In the genomic region with DNA sequence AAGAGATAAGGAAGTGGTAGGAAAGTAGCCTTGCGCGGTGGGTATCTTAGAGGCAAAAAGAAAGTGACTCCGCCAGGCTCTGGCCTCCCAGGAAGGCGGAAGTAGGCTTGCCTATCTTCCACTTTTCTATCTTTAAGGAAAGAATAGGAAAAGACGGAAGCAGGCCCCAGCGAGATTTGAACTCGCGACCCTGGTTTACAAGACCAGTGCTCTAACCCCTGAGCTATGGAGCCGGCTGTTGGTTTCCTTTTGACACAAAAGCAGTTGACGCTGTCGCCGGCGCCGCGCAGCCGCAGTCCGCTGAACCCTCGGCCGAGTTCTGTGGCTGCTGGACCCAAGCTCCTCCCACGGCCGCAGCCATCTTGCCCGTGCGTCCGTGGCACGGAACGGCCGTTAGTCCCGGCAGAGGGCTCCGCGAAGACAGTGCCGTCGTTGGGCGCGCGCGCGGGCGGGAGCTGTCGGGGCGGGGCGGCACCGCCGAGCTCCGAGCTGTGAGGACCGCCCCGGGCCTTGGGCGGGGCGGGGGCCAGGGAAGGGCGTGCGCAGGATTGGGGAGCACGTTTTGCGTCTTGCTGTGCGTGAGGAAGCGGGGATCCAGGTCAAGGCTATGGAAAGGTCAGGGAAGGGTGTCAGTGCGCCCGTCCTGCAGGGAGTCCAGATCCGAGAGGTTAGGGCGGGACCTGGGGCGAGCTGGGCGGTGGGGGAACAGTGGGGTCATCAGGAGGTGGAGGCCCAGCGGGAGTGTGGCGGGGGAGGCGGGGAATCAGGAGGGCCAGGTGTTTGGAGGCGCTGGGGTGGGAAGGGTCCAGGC, we compare ENCODE assay signal across 8 cellular contexts. TPM values are rescaled to one million over a fixed set of nuclear protein-coding genes. Genes with fewer than 3 reads are reported as not detected.
DNase-seq lines count a peak whose midpoint lies in the region; ATAC-seq and TF ChIP-seq lines count a peak whose summit lies in the region.

No MANE protein-coding gene starts in this region.

- H3K9me3 Mint-ChIP-seq in MCF 10A (ENCODE audit: unreplicated experiment) (no peaks in the 10 kb centered on the region), immature natural killer cell (peaks cover 0 to 8% (median 6%) of the 10 kb centered on the region in 6 donors)

- peak overlapping the region; percentile 88 for H3K27ac Mint-ChIP-seq in MCF 10A (ENCODE audit: low read depth, unreplicated experiment)
- peak overlapping the region; percentile 92 to 98 (median 94) for H3K27ac Mint-ChIP-seq in immature natural killer cell

- H3K4me3 Mint-ChIP-seq in MCF 10A (ENCODE audit: unreplicated experiment) (peak overlapping the region; percentile 96), immature natural killer cell (peak overlapping the region; percentile 93 to 100 (median 98))

- H3K36me3 Mint-ChIP-seq in MCF 10A (ENCODE audit: insufficient read depth, unreplicated experiment) (peaks cover 38% of the 10 kb centered on the region), immature natural killer cell (peaks cover 0 to 3% (median 0%) of the 10 kb centered on the region in 3 donors)

- POLR2A ChIA-PET in MCF 10A (lab: Yijun Ruan, JAX), result interaction anchor here (0.5 to 8.8 kb wide), 21 partner anchors 12 to 1321 kb away, joined by 3 to 432 read pairs (median 4); partner anchors contain the start of genes MGAT1, RACK1, TRIM41 and TRIM52

- intact Hi-C loops in MCF 10A (cut with micrococcal nuclease), result loop anchor here (1.0 kb wide), 2 partner anchors 16 to 53 kb away; no protein-coding TSS in a partner anchor

- H3K4me1 Mint-ChIP-seq in MCF 10A (ENCODE audit: insufficient read depth, unreplicated experiment) (peaks cover 14% of the 10 kb centered on the region), immature natural killer cell (peaks cover 36 to 41% of the 10 kb centered on the region in 2 donors)

- ATAC-seq in GM18520 (IDR thresholded peaks at IDR 0.05; ENCODE audit: unreplicated experiment) (peak; percentile 56), HG03025 (IDR thresholded peaks at IDR 0.05; ENCODE audit: low FRiP score, unreplicated experiment) (peak; percentile 50)

- no TSS peak for BruUV-seq in MCF 10A (replicated peaks; lab: Mats Ljungman, UMichigan)

- no peaks in the 10 kb centered on the region for H3K27me3 Mint-ChIP-seq in MCF 10A (ENCODE audit: insufficient read depth, unreplicated experiment)
- H3K27me3 Mint-ChIP-seq in immature natural killer cell (ENCODE audit: low read depth in 3 of 3), result peaks cover 46 to 61% (median 59%) of the 10 kb centered on the region in 3 donors

- CTCF ChIA-PET in MCF 10A (lab: Yijun Ruan, JAX), result interaction anchor here (0.7 to 7.4 kb wide), 7 partner anchors 12 to 323 kb away, joined by 3 to 67 read pairs (median 3); partner anchors contain the start of gene TRIM7

- no peak for TF ChIP-seq CTCF in MCF 10A (IDR thresholded peaks at IDR 0.05; ENCODE audit: unreplicated experiment)

- DNase-seq in SW480 (ENCODE audit: low spot score), result peak; percentile 96
- DNase-seq in MCF 10A (ENCODE audit: unreplicated experiment), result peak; percentile 97
- peak; percentile 97 to 98 (median 98) for DNase-seq in immature natural killer cell
- DNase-seq in stimulated activated CD4-positive, alpha-beta T cell treated with anti-CD3 and anti-CD28 coated beads, Interleukin-12 subunit alpha, Interleukin-12 subunit beta, amount 100 ng/mL, for 48 hours (ENCODE audit: low read depth in 2 of 3, low spot score in 1 of 3), result peak; percentile 91 to 97 (median 95)
- no peak for DNase-seq in NCI-H1092 (lab: John Stamatoyannopoulos, UW)
- no peak for DNase-seq in DMS 273 treated with DMSO at 0.1 percent for 48 hours (lab: John Stamatoyannopoulos, UW)

RNA-seq across cellular contexts. Expression of gene TRIM7, which starts 13.3 kb away (rescaled TPM):
- total RNA-seq in MCF 10A (2022), result 26.3 and 27.0 TPM in 2 replicates
- under 1 TPM in 1 of 3 donors, not detected in 2; 0.50 TPM for polyA plus RNA-seq in immature natural killer cell

RNA-seq across cellular contexts. Expression of gene TRIM41, which starts 31.4 kb away (rescaled TPM):
- 42.8 and 49.4 TPM in 2 replicates for total RNA-seq in MCF 10A (2022)
- 1 to 10 TPM in 2 of 3 donors, under 1 TPM in 1; 0.80 to 2.3 (median 1.7) TPM for polyA plus RNA-seq in immature natural killer cell

RNA-seq across cellular contexts. Expression of gene OR2V2, which starts 44.3 kb away (rescaled TPM):
- not detected in 2 replicates for total RNA-seq in MCF 10A (2022)
- not detected for polyA plus RNA-seq in immature natural killer cell

RNA-seq across cellular contexts. Expression of gene RACK1, which starts 52.0 kb away (rescaled TPM):
- 2,995 and 4,050 TPM in 2 replicates for total RNA-seq in MCF 10A (2022)
- polyA plus RNA-seq in immature natural killer cell, result 1,000 to 10,000 TPM; 1,093 to 1,304 (median 1,251) TPM

Comparison
In these comparisons a context has a peak if more than half of its experiments do, and no peak if none do; other contexts are left out.
1. DNase-seq: peak in SW480 (single experiment), MCF 10A (single experiment), immature natural killer cell (3 of 3) and stimulated activated CD4-positive, alpha-beta T cell treated with anti-CD3 and anti-CD28 coated beads, Interleukin-12 subunit alpha, Interleukin-12 subunit beta, amount 100 ng/mL, for 48 hours (3 of 3); none in NCI-H1092 (single experiment) and DMS 273 treated with DMSO at 0.1 percent for 48 hours (single experiment).